19 cellular contexts compared by ENCODE assay signal in the genomic region with DNA sequence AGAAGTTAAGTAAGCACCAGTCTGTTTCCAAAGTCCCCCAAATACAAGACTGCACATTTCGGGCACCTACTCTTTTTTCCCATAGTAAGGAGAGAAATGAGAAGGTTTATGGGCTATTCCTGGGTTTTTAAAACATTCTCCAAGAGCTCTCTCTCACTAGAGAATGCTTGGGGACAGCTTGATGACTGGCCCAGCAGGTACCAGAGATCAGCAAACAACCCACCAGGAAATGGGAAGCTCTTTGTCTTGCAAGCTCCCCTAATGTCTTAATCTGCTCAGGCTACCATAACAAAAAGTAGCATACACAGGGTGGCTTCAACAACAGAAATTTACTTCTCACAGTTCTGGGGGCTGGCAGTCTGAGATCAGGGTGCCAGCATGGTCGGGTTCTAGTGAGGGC.
"Had no signal": no experiment of that assay in that cellular context is flagged by ENCODE, and none has a peak within 500 bp of the region (broad histone marks: within the 10 kb centered on the region; RNA-seq: fewer than 3 reads in every experiment).

No MANE protein-coding gene starts in this region.

- H3K9me3 Mint-ChIP-seq: activated CD4-positive, alpha-beta memory T cell treated with anti-CD3 and anti-CD28 coated beads for 36 hours; activated CD4-positive, alpha-beta T cell treated with anti-CD3 and anti-CD28 coated beads, Interleukin-2, amount 10 ng/mL, durations not matched to agents 7 days and 5 days; activated naive CD4-positive, alpha-beta T cell treated with anti-CD3 and anti-CD28 coated beads for 36 hours; activated naive CD4-positive, alpha-beta T cell treated with anti-CD3 and anti-CD28 coated beads, Interleukin-2, amount 50 U/mL, for 72 hours; activated T-cell treated with anti-CD3 and anti-CD28 coated beads, Interleukin-2, amount 50 U/mL, for 4 hours; activated T-helper 1 cell treated with anti-CD3 and anti-CD28 coated beads, Interleukin-12 subunit alpha, Interleukin-12 subunit beta, Interleukin-2, Interleukin-4 antibody, amounts not matched to agents 30 ng/mL and 10 ng/mL and 1 ng/mL, durations not matched to agents 14 hours and 24 hours and 36 hours; T-helper 2 cell treated with Interferon-gamma antibody and Interleukin-4, amounts not matched to agents 5 μg/mL and 100 μg/mL, for 36 hours had no signal

- H3K27me3 Mint-ChIP-seq: activated CD4-positive, alpha-beta memory T cell treated with anti-CD3 and anti-CD28 coated beads for 36 hours; activated CD4-positive, alpha-beta T cell treated with anti-CD3 and anti-CD28 coated beads for 36 hours; activated CD4-positive, alpha-beta T cell treated with anti-CD3 and anti-CD28 coated beads, Interleukin-2, amount 10 ng/mL, durations not matched to agents 7 days and 5 days had no signal

- H3K4me1 Mint-ChIP-seq: activated CD4-positive, alpha-beta T cell treated with anti-CD3 and anti-CD28 coated beads for 36 hours had no signal

- H3K27me3 ChIP-seq: adrenal gland, body of pancreas, breast epithelium had no signal

- H3K9me3 ChIP-seq: adrenal gland, body of pancreas, breast epithelium had no signal

- ATAC-seq: body of pancreas had no signal

- H3K4me2 ChIP-seq: KMS-11, PC-9 had no signal

- H3K4me3 Mint-ChIP-seq: activated CD4-positive, alpha-beta memory T cell treated with anti-CD3 and anti-CD28 coated beads for 36 hours; activated CD4-positive, alpha-beta T cell treated with anti-CD3 and anti-CD28 coated beads for 36 hours; activated CD4-positive, alpha-beta T cell treated with anti-CD3 and anti-CD28 coated beads, Interleukin-2, amount 10 ng/mL, durations not matched to agents 7 days and 5 days; activated naive CD4-positive, alpha-beta T cell treated with anti-CD3 and anti-CD28 coated beads for 36 hours; activated T-cell treated with anti-CD3 and anti-CD28 coated beads, Interleukin-2, amount 50 U/mL, for 4 hours; activated T-helper 1 cell treated with anti-CD3 and anti-CD28 coated beads, Interleukin-12 subunit alpha, Interleukin-12 subunit beta, Interleukin-2, Interleukin-4 antibody, amounts not matched to agents 30 ng/mL and 10 ng/mL and 1 ng/mL, durations not matched to agents 14 hours and 24 hours and 36 hours; T-helper 2 cell treated with Interferon-gamma antibody and Interleukin-4, amounts not matched to agents 5 μg/mL and 100 μg/mL, for 36 hours had no signal

- H3K27ac ChIP-seq: adrenal gland, body of pancreas, breast epithelium, KMS-11, PC-9, RWPE1 had no signal

- H3K27ac Mint-ChIP-seq: activated CD4-positive, alpha-beta memory T cell treated with anti-CD3 and anti-CD28 coated beads for 36 hours; activated CD4-positive, alpha-beta T cell treated with anti-CD3 and anti-CD28 coated beads for 36 hours; activated CD4-positive, alpha-beta T cell treated with anti-CD3 and anti-CD28 coated beads, Interleukin-2, amount 10 ng/mL, durations not matched to agents 7 days and 5 days; activated naive CD4-positive, alpha-beta T cell treated with anti-CD3 and anti-CD28 coated beads for 36 hours; activated naive CD4-positive, alpha-beta T cell treated with anti-CD3 and anti-CD28 coated beads, Interleukin-2, amount 50 U/mL, for 72 hours; activated T-helper 1 cell treated with anti-CD3 and anti-CD28 coated beads, Interleukin-12 subunit alpha, Interleukin-12 subunit beta, Interleukin-2, Interleukin-4 antibody, amounts not matched to agents 30 ng/mL and 10 ng/mL and 1 ng/mL, durations not matched to agents 14 hours and 24 hours and 36 hours; T-helper 2 cell treated with Interferon-gamma antibody and Interleukin-4, amounts not matched to agents 5 μg/mL and 100 μg/mL, for 36 hours had no signal

- H3K9ac ChIP-seq: KMS-11 had no signal

- DNase-seq: NCI-H1092, NCI-H1694, NCI-H2171, NCI-H510A, Right ventricle myocardium superior had no signal

- H2AFZ ChIP-seq: PC-9 had no signal

- H3K4me1 ChIP-seq: adrenal gland, body of pancreas, breast epithelium had no signal

- H3K36me3 Mint-ChIP-seq: activated CD4-positive, alpha-beta memory T cell treated with anti-CD3 and anti-CD28 coated beads for 36 hours; activated naive CD4-positive, alpha-beta T cell treated with anti-CD3 and anti-CD28 coated beads, Interleukin-2, amount 50 U/mL, for 72 hours had no signal
